In genomic region chr1:8456306-8456912, GRCh38 we compare ENCODE assay signal across 9 cellular contexts.
DNase-seq lines count a peak whose midpoint lies in the region; ATAC-seq and TF ChIP-seq lines count a peak whose summit lies in the region.
"Had no signal": no experiment of that assay in that cellular context is flagged by ENCODE, and none has a peak within 500 bp of the region (broad histone marks: within the 10 kb centered on the region; RNA-seq: fewer than 3 reads in every experiment).

No MANE protein-coding gene starts in this region.

- no peaks in the 10 kb centered on the region for H3K27me3 ChIP-seq in A673 (replicated peaks; ENCODE audit: insufficient read depth, low read depth, low read length, poor library complexity)
- H3K27me3 ChIP-seq in esophagus (ENCODE audit: control insufficient read depth in 1 of 2, insufficient read depth in 2 of 2, low read length in 2 of 2), result no peaks in the 10 kb centered on the region
- H3K27me3 ChIP-seq in muscle layer of colon (ENCODE audit: control insufficient read depth in 1 of 2, insufficient read depth in 2 of 2, low read length in 2 of 2), result no peaks in the 10 kb centered on the region
- H3K27me3 ChIP-seq: BLaER1 treated with 17β-estradiol and CSF1 and Interleukin-3, amounts not matched to agents 10 nM and 100 nM had no signal

- no TSS peak for BruUV-seq in A673 (replicated peaks; lab: Mats Ljungman, UMichigan)

- no peaks in the 10 kb centered on the region for H3K36me3 Mint-ChIP-seq in stimulated activated effector memory CD8-positive, alpha-beta T cell treated with anti-CD3 and anti-CD28 coated beads, Interleukin-12 subunit alpha, Interleukin-12 subunit beta, amount 100 ng/mL, for 72 hours

- no peak overlapping the region for H3K27ac Mint-ChIP-seq in stimulated activated effector memory CD8-positive, alpha-beta T cell treated with anti-CD3 and anti-CD28 coated beads, Interleukin-12 subunit alpha, Interleukin-12 subunit beta, amount 100 ng/mL, for 72 hours

- no peak for TF ChIP-seq CTCF in A673 (conservative IDR thresholded peaks at IDR 0.05; ENCODE audit: low read depth, low read length)

- DNase-seq in A673 (ENCODE audit: low spot score) (peak; percentile 41), RKO (ENCODE audit: low spot score) (peak; percentile 20), Ammon's horn (ENCODE audit: low spot score) (no peak)
- DNase-seq in stimulated activated effector memory CD8-positive, alpha-beta T cell treated with anti-CD3 and anti-CD28 coated beads, Interleukin-12 subunit alpha, Interleukin-12 subunit beta, amount 100 ng/mL, for 72 hours (ENCODE audit: low spot score in 2 of 2), result no peak

- WGBS in esophagus, 2 donors, result 51 to 64% methylated on average over 4 of the region's 4 CpGs

- ATAC-seq in GM21619 (IDR thresholded peaks at IDR 0.05; ENCODE audit: unreplicated experiment), result no peak
- no peak for ATAC-seq in stimulated activated effector memory CD8-positive, alpha-beta T cell treated with anti-CD3 and anti-CD28 coated beads, Interleukin-12 subunit alpha, Interleukin-12 subunit beta, amount 100 ng/mL, for 72 hours
- ATAC-seq in HG02870 (IDR thresholded peaks at IDR 0.05; ENCODE audit: unreplicated experiment), result no peak

- H3K4me3 ChIP-seq in A673 (ENCODE audit: low read depth, low read length, poor library complexity, severe bottlenecking) (no peak overlapping the region), esophagus (ENCODE audit: low read depth in 1 of 2, low read length in 2 of 2) (no peak overlapping the region), muscle layer of colon (ENCODE audit: low read depth in 1 of 2, low read length in 2 of 2) (no peak overlapping the region)
- H3K4me3 ChIP-seq: BLaER1 treated with 17β-estradiol and CSF1 and Interleukin-3, amounts not matched to agents 10 nM and 100 nM had no signal

- H3K4me3 Mint-ChIP-seq in stimulated activated effector memory CD8-positive, alpha-beta T cell treated with anti-CD3 and anti-CD28 coated beads, Interleukin-12 subunit alpha, Interleukin-12 subunit beta, amount 100 ng/mL, for 72 hours, result no peak overlapping the region

- H3K4me1 Mint-ChIP-seq in stimulated activated effector memory CD8-positive, alpha-beta T cell treated with anti-CD3 and anti-CD28 coated beads, Interleukin-12 subunit alpha, Interleukin-12 subunit beta, amount 100 ng/mL, for 72 hours, result no peaks in the 10 kb centered on the region

- H3K4me1 ChIP-seq in A673 (ENCODE audit: insufficient read depth, low read length, poor library complexity, severe bottlenecking), result peaks cover 72% of the 10 kb centered on the region
- peaks cover 0 to 3% of the 10 kb centered on the region in 2 donors for H3K4me1 ChIP-seq in esophagus (ENCODE audit: control insufficient read depth in 2 of 2, insufficient read depth in 2 of 2, low read length in 1 of 2)
- H3K4me1 ChIP-seq in muscle layer of colon (ENCODE audit: insufficient read depth, low read length), result peaks cover 41% of the 10 kb centered on the region

- H3K9ac ChIP-seq in muscle layer of colon (ENCODE audit: low read length), result peak overlapping the region; percentile 25
- H3K9ac ChIP-seq: BLaER1 treated with 17β-estradiol and CSF1 and Interleukin-3, amounts not matched to agents 10 nM and 100 nM had no signal

- POLR2A ChIA-PET in A673 (lab: Charles Lee; ENCODE audit: low non-redundant PET), result no interaction called here

- H3K9me3 ChIP-seq in A673 (ENCODE audit: low read depth, low read length, poor library complexity, severe bottlenecking) (no peaks in the 10 kb centered on the region), esophagus (ENCODE audit: control insufficient read depth in 2 of 2, insufficient read depth in 1 of 2, low read depth in 1 of 2, low read length in 1 of 2) (no peaks in the 10 kb centered on the region), muscle layer of colon (ENCODE audit: low read length) (no peaks in the 10 kb centered on the region)
- H3K9me3 ChIP-seq: BLaER1 treated with 17β-estradiol and CSF1 and Interleukin-3, amounts not matched to agents 10 nM and 100 nM had no signal

- H3K9me3 Mint-ChIP-seq in stimulated activated effector memory CD8-positive, alpha-beta T cell treated with anti-CD3 and anti-CD28 coated beads, Interleukin-12 subunit alpha, Interleukin-12 subunit beta, amount 100 ng/mL, for 72 hours, result no peaks in the 10 kb centered on the region

- H3K27ac ChIP-seq in A673 (ENCODE audit: low read depth, low read length, poor library complexity, severe bottlenecking) (peak overlapping the region; percentile 18), esophagus (ENCODE audit: low read depth in 2 of 2, low read length in 1 of 2) (peak overlapping the region; percentile 64 to 66), muscle layer of colon (ENCODE audit: low read depth, low read length) (peak overlapping the region; percentile 66)
- H3K27ac ChIP-seq: BLaER1 treated with 17β-estradiol and CSF1 and Interleukin-3, amounts not matched to agents 10 nM and 100 nM had no signal

- H3K36me3 ChIP-seq in A673 (ENCODE audit: insufficient read depth, low read length, poor library complexity, severe bottlenecking), result no peaks in the 10 kb centered on the region
- peaks cover 0 to 1% of the 10 kb centered on the region in 2 donors for H3K36me3 ChIP-seq in esophagus (ENCODE audit: control insufficient read depth in 2 of 2, insufficient read depth in 2 of 2, low read length in 1 of 2)
- H3K36me3 ChIP-seq in muscle layer of colon (ENCODE audit: insufficient read depth, low read length), result no peaks in the 10 kb centered on the region

- intact Hi-C loops in A673 (cut with micrococcal nuclease; ENCODE audit: unreplicated experiment), result no loop called here

- CTCF ChIA-PET in A673 (lab: Charles Lee), result interaction anchor here (0.6 kb wide), 1 partner anchor 47 kb away, joined by 3 read pairs; no protein-coding TSS in a partner anchor

Comparison
In these comparisons a context has a peak if more than half of its experiments do, and no peak if none do; other contexts are left out.
1. DNase-seq: peak in A673 (single experiment) and RKO (single experiment); none in Ammon's horn (single experiment) and stimulated activated effector memory CD8-positive, alpha-beta T cell treated with anti-CD3 and anti-CD28 coated beads, Interleukin-12 subunit alpha, Interleukin-12 subunit beta, amount 100 ng/mL, for 72 hours (0 of 2).
2. Peak in every context shown above with its lines, with median percentiles within 50 percentile points of each other: H3K27ac ChIP-seq.